In the genomic region with DNA sequence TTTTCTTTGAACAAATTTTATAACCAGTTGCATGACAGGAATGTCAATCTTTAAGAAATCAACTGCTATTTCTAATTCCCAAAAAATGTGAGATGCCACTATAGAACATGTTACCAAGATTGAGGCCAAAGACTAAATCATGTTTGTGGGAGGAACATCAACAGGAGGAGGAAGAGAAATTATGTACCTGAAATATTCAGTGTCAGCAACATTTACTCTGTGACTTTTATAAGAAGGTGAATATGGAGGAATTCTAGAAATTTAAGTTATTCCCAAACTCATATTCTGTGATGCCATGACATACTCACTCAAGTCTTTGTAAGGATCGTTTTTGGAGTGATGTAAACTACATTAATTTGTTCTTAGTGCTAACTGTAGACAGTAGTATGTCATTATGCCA, we compare ENCODE assay signal across 22 cellular contexts.
DNase-seq lines count a peak whose midpoint lies in the region; ATAC-seq, FAIRE-seq and TF ChIP-seq lines count a peak whose summit lies in the region.
"Had no signal": no experiment of that assay in that cellular context is flagged by ENCODE, and none has a peak within 500 bp of the region (broad histone marks: within the 10 kb centered on the region; RNA-seq: fewer than 3 reads in every experiment).

No MANE protein-coding gene starts in this region.

- H3K9ac ChIP-seq in Loucy (ENCODE audit: low read depth, low read length, poor library complexity, severe bottlenecking), result peak overlapping the region; percentile 46
- peak overlapping the region; percentile 17 for H3K9ac ChIP-seq in iPS-15b (ENCODE audit: low read depth, low read length)
- H3K9ac ChIP-seq: BLaER1 had no signal

- H3K36me3 ChIP-seq in Loucy (ENCODE audit: insufficient read depth, low read length), result no peaks in the 10 kb centered on the region
- no peaks in the 10 kb centered on the region for H3K36me3 ChIP-seq in iPS-15b (ENCODE audit: control insufficient read depth, insufficient read depth, low read length)
- H3K36me3 ChIP-seq: BE2C, BLaER1 had no signal

- 2% methylated on average over 1 of the region's 1 CpG for WGBS in A549 (ENCODE audit: missing lambda C conversion rate)

- H3K27ac ChIP-seq in A549, result no peak overlapping the region
- H3K27ac ChIP-seq in VCaP, result peak overlapping the region; percentile 62; the same call in 1 of the 2 replicates
- H3K27ac ChIP-seq: 22Rv1, BLaER1 had no signal

- DNase-seq in A549 (ENCODE audit: low read depth in 1 of 2, low spot score in 1 of 2), result no peak
- DNase-seq in cerebellar cortex (ENCODE audit: low spot score), result no peak
- DNase-seq in CD1c-positive myeloid dendritic cell (ENCODE audit: extremely low spot score), result no peak
- DNase-seq: ACHN; BE2C; C1 segment of cervical spinal cord; Caco-2; Calu3; CD4-positive, alpha-beta T cell; CD8-positive, alpha-beta T cell; DMS79 treated with DMSO at 0.1 percent for 48 hours; GF-D8 had no signal

- ATAC-seq in A549 (no peak), HG02588 (IDR thresholded peaks at IDR 0.05; ENCODE audit: unreplicated experiment) (no peak)
- ATAC-seq: CD8-positive, alpha-beta T cell had no signal

- no peaks in the 10 kb centered on the region for H3K9me2 ChIP-seq in Loucy (replicated peaks; ENCODE audit: low read depth, low read length)

- H3K4me2 ChIP-seq in A549, result no peak overlapping the region
- peak overlapping the region; percentile 5 for H3K4me2 ChIP-seq in Loucy (ENCODE audit: low read depth, low read length, poor library complexity, severe bottlenecking)
- H3K4me2 ChIP-seq: BLaER1 had no signal

- no peak for FAIRE-seq in A549 (lab: Jason Lieb, UNC)
- FAIRE-seq: D721Med, G401.6, GM12891, GM19239 had no signal

- no peaks in the 10 kb centered on the region for H4K20me1 ChIP-seq in Loucy (ENCODE audit: insufficient read depth, low read length, poor library complexity, severe bottlenecking)
- H4K20me1 ChIP-seq: BLaER1 had no signal

- H3K4me3 ChIP-seq in A549 (no peak overlapping the region), Loucy (ENCODE audit: low read length, poor library complexity, severe bottlenecking) (no peak overlapping the region), iPS-15b (ENCODE audit: low read depth, low read length) (no peak overlapping the region)
- H3K4me3 ChIP-seq: BLaER1 had no signal

- no peak for TF ChIP-seq RAD21 in A549 (conservative IDR thresholded peaks at IDR 0.05 in 1 of 2, IDR thresholded peaks at IDR 0.05 in 1 of 2)

- peaks cover 5% of the 10 kb centered on the region; the same call in 1 of the 2 replicates for H3F3A ChIP-seq in Loucy (ENCODE audit: low read depth)

- no peak for TF ChIP-seq EP300 in A549 (IDR thresholded peaks at IDR 0.05)

- no peaks in the 10 kb centered on the region for H3K79me2 ChIP-seq in Loucy (ENCODE audit: insufficient read depth, low read length)

- H3K4me1 ChIP-seq in A549, result no peaks in the 10 kb centered on the region
- H3K4me1 ChIP-seq in Loucy (ENCODE audit: insufficient read depth, low read length, poor library complexity, severe bottlenecking), result peaks cover 84% of the 10 kb centered on the region
- H3K4me1 ChIP-seq in iPS-15b (ENCODE audit: control insufficient read depth, insufficient read depth, low read length), result peaks cover 5% of the 10 kb centered on the region
- H3K4me1 ChIP-seq: BE2C, BLaER1, Caco-2 had no signal

- H2AFZ ChIP-seq in Loucy (ENCODE audit: low read length), result no peak overlapping the region

- H3K27me3 ChIP-seq in Loucy (ENCODE audit: insufficient read depth, low read length, poor library complexity, severe bottlenecking) (no peaks in the 10 kb centered on the region), iPS-15b (ENCODE audit: control insufficient read depth, insufficient read depth, low read length) (no peaks in the 10 kb centered on the region)
- H3K27me3 ChIP-seq: BE2C, BLaER1 had no signal

- CTCF ChIA-PET in A549 (lab: Yijun Ruan, JAX), result interaction anchor here (0.6 to 2.0 kb wide), 2 partner anchors 22 to 93 kb away, joined by 3 to 5 read pairs; no protein-coding TSS in a partner anchor

- POLR2A ChIA-PET in A549 (lab: Yijun Ruan, JAX), result no interaction called here

- H3K9me3 ChIP-seq in A549 (no peaks in the 10 kb centered on the region), Loucy (ENCODE audit: insufficient read depth, low read depth, low read length) (no peaks in the 10 kb centered on the region), iPS-15b (ENCODE audit: control insufficient read depth, insufficient read depth, low read length) (no peaks in the 10 kb centered on the region)
- H3K9me3 ChIP-seq: BE2C, BLaER1, Caco-2 had no signal

- no peak for TF ChIP-seq POLR2A in A549 (IDR thresholded peaks at IDR 0.05; ENCODE audit: low read length)

- TF ChIP-seq CTCF in A549 (IDR thresholded peaks at IDR 0.05), result no peak
- no peak for TF ChIP-seq CTCF in Loucy (conservative IDR thresholded peaks at IDR 0.05; ENCODE audit: low read length)
- TF ChIP-seq CTCF in VCaP (conservative IDR thresholded peaks at IDR 0.05), result no peak

TF ChIP-seq in A549, 52 proteins besides CTCF, POLR2A, EP300 and RAD21:
- peak; percentile 58 for TF ChIP-seq MAFK (IDR thresholded peaks at IDR 0.05; ENCODE audit: partially characterized antibody)
- TF ChIP-seq MAZ (IDR thresholded peaks at IDR 0.05; ENCODE audit: borderline replicate concordance, low read depth, low read length), result no peak
- TF ChIP-seq CEBPB (IDR thresholded peaks at IDR 0.05), result no peak
TF ChIP-seq in A549: peak in this region for 1.
